ENCODE assay signal across 28 cellular contexts in the genomic region with DNA sequence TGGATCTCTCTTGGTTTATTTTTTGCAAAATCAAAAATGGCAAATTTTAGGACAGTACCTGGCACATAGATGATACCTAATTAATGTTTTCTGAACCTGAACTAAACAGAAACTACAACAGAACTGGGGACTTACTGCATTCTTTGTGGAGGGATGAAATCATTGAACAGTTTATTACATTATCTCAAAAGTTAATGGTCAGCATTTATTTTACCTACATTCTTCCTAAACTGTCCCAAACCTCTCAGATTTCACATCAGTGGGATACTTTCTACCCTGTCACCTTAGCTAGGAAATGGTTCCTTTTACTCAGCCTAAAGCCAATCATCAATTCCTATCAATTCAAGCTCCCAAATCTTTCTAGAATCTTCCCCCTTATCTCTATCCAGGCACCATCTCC. TPM values are rescaled to one million over a fixed set of nuclear protein-coding genes. Genes with fewer than 3 reads are reported as not detected.
DNase-seq lines count a peak whose midpoint lies in the region; ATAC-seq, FAIRE-seq and TF ChIP-seq lines count a peak whose summit lies in the region.
"Had no signal": no experiment of that assay in that cellular context is flagged by ENCODE, and none has a peak within 500 bp of the region (broad histone marks: within the 10 kb centered on the region; RNA-seq: fewer than 3 reads in every experiment).

No MANE protein-coding gene starts in this region.

- H3K4me2 ChIP-seq in HepG2 (ENCODE audit: low read depth, low read length), result no peak overlapping the region

- no peak for TF ChIP-seq RAD21 in HepG2 (CRISPR knock-in tag; IDR thresholded peaks at IDR 0.05)

- CTCF ChIA-PET in HepG2 (lab: Yijun Ruan, JAX; ENCODE audit: low intra/inter-chr PET ratio, low total read pairs), result no interaction called here

- no peak overlapping the region for H3K9ac ChIP-seq in HepG2 (ENCODE audit: insufficient read depth, low read depth, low read length)
- H3K9ac ChIP-seq: GM23248 had no signal

- no peak for DNase-seq in activated T-cell treated with anti-CD3 and anti-CD28 coated beads, Interleukin-2, amount 50 U/mL, for 72 hours
- no peak for DNase-seq in activated T-cell treated with anti-CD3 and anti-CD28 coated beads, Interleukin-2, amount 50 U/mL, for 1 hour
- DNase-seq in HepG2 (ENCODE audit: low spot score), result no peak
- DNase-seq in right lobe of liver, result no peak
- no peak for DNase-seq in activated naive CD8-positive, alpha-beta T cell treated with anti-CD3 and anti-CD28 coated beads for 36 hours
- DNase-seq in NCI-H2227 (lab: John Stamatoyannopoulos, UW; ENCODE audit: unreplicated experiment), result no peak
- DNase-seq: CD8-positive, alpha-beta memory T cell; DMS 273 treated with DMSO at 0.1 percent for 48 hours; DMS79; EL; GDM1; GM23248; H7; KBM-7; MG63; NCI-H1105 treated with DMSO at 0.1 percent for 48 hours; NCI-H146; NCI-H1930; NCI-H2107; NCI-H446; NCI-H524 treated with DMSO at 0.1 percent for 48 hours; NCI-H774; SIG-M5 had no signal

- peaks cover 5 to 34% of the 10 kb centered on the region in 2 donors for H3K36me3 Mint-ChIP-seq in activated T-cell treated with anti-CD3 and anti-CD28 coated beads, Interleukin-2, amount 50 U/mL, for 72 hours (ENCODE audit: insufficient read depth in 2 of 2)
- peaks cover 7% of the 10 kb centered on the region for H3K36me3 Mint-ChIP-seq in activated naive CD8-positive, alpha-beta T cell treated with anti-CD3 and anti-CD28 coated beads for 36 hours

- no peaks in the 10 kb centered on the region for H3K27me3 Mint-ChIP-seq in activated T-cell treated with anti-CD3 and anti-CD28 coated beads, Interleukin-2, amount 50 U/mL, for 72 hours (ENCODE audit: low read depth)
- H3K27me3 Mint-ChIP-seq in activated naive CD8-positive, alpha-beta T cell treated with anti-CD3 and anti-CD28 coated beads for 36 hours, result no peaks in the 10 kb centered on the region
- H3K27me3 Mint-ChIP-seq: B cell; CD8-positive, alpha-beta memory T cell had no signal

- H3K4me3 Mint-ChIP-seq in activated T-cell treated with anti-CD3 and anti-CD28 coated beads, Interleukin-2, amount 50 U/mL, for 72 hours, result no peak overlapping the region
- H3K4me3 Mint-ChIP-seq in activated naive CD8-positive, alpha-beta T cell treated with anti-CD3 and anti-CD28 coated beads for 36 hours, result no peak overlapping the region
- H3K4me3 Mint-ChIP-seq: B cell; CD8-positive, alpha-beta memory T cell had no signal

- TF ChIP-seq EP300 in HepG2 (IDR thresholded peaks at IDR 0.05; ENCODE audit: low read depth in 2 of 2, low read length in 2 of 2) (no peak), HepG2 (CRISPR knock-in tag; IDR thresholded peaks at IDR 0.05; ENCODE audit: borderline replicate concordance) (no peak)

- no peaks in the 10 kb centered on the region for H3K27me3 ChIP-seq in HepG2 (ENCODE audit: control insufficient read depth in 1 of 2, insufficient read depth in 2 of 2, low read length in 2 of 2)
- no peaks in the 10 kb centered on the region for H3K27me3 ChIP-seq in right lobe of liver
- H3K27me3 ChIP-seq: MG63 had no signal

- no peak for FAIRE-seq in HepG2 (lab: Jason Lieb, UNC)
- FAIRE-seq: GM12878, RCC 7860 had no signal

- H3K4me3 ChIP-seq in HepG2 (replicated peaks in 1 of 3; ENCODE audit: insufficient read depth in 1 of 3, low read depth in 2 of 3, low read length in 3 of 3) (no peak overlapping the region), right lobe of liver (no peak overlapping the region)
- H3K4me3 ChIP-seq: GM12878, GM23248, MG63 had no signal

- H3K4me1 ChIP-seq in HepG2 (ENCODE audit: insufficient read depth, low read length) (no peaks in the 10 kb centered on the region), right lobe of liver (peaks cover 0 to 3% (median 0%) of the 10 kb centered on the region in 4 donors)

- H3K36me3 ChIP-seq in HepG2 (replicated peaks in 1 of 2; ENCODE audit: control insufficient read depth in 1 of 2, insufficient read depth in 2 of 2, low read length in 2 of 2) (peaks cover 36 to 81% of the 10 kb centered on the region in 2 experiments), right lobe of liver (peaks cover 0 to 47% (median 0%) of the 10 kb centered on the region in 4 donors)

- no peak overlapping the region for H3K27ac ChIP-seq in HepG2 (ENCODE audit: extremely low read length, insufficient read depth, low read length)
- H3K27ac ChIP-seq in right lobe of liver, result no peak overlapping the region
- H3K27ac ChIP-seq: C4-2B, GM23248 had no signal

- in situ Hi-C loops in HepG2 (cut with HindIII; ENCODE audit: extremely low pct_ligation_motif_present, low pct_unique_long_range_greater_than_20kb), result no loop called here

- TF ChIP-seq CTCF in HepG2 (CRISPR knock-in tag; IDR thresholded peaks at IDR 0.05), result no peak
- no peak for TF ChIP-seq CTCF in right lobe of liver (IDR thresholded peaks at IDR 0.05)

- H3K9me3 Mint-ChIP-seq in activated T-cell treated with anti-CD3 and anti-CD28 coated beads, Interleukin-2, amount 50 U/mL, for 72 hours, result no peaks in the 10 kb centered on the region
- no peaks in the 10 kb centered on the region for H3K9me3 Mint-ChIP-seq in activated naive CD8-positive, alpha-beta T cell treated with anti-CD3 and anti-CD28 coated beads for 36 hours
- H3K9me3 Mint-ChIP-seq: CD8-positive, alpha-beta memory T cell had no signal

- H3K27ac Mint-ChIP-seq in activated T-cell treated with anti-CD3 and anti-CD28 coated beads, Interleukin-2, amount 50 U/mL, for 72 hours, result peak overlapping the region; percentile 29
- H3K27ac Mint-ChIP-seq in activated naive CD8-positive, alpha-beta T cell treated with anti-CD3 and anti-CD28 coated beads for 36 hours, result peak overlapping the region; percentile 9
- H3K27ac Mint-ChIP-seq: B cell had no signal

- no peak overlapping the region for H2AFZ ChIP-seq in HepG2 (ENCODE audit: low read length)
- H2AFZ ChIP-seq: GM23248 had no signal

- TF ChIP-seq POLR2A in HepG2 (IDR thresholded peaks at IDR 0.05; ENCODE audit: insufficient read depth in 1 of 2, low read depth in 2 of 2, low read length in 2 of 2) (no peak), right lobe of liver (IDR thresholded peaks at IDR 0.05) (no peak)

- no peaks in the 10 kb centered on the region for H3K79me2 ChIP-seq in HepG2 (ENCODE audit: insufficient read depth, low read length)

- no peak for ATAC-seq in activated T-cell treated with anti-CD3 and anti-CD28 coated beads, Interleukin-2, amount 50 U/mL, for 72 hours (replicated peaks in 1 of 2)
- ATAC-seq in HepG2 (no peak), right lobe of liver (no peak), HG03039 (IDR thresholded peaks at IDR 0.05; ENCODE audit: unreplicated experiment) (no peak)
- ATAC-seq: GM12878 had no signal

- intact Hi-C loops in HepG2 (cut with micrococcal nuclease; ENCODE audit: unreplicated experiment) (no loop called here), right lobe of liver (cut with DNase I) (no loop called here)

- H4K20me1 ChIP-seq in HepG2 (ENCODE audit: insufficient read depth, low read length), result no peaks in the 10 kb centered on the region

- no TSS peak for BruUV-seq in HepG2 (replicated peaks; lab: Mats Ljungman, UMichigan)

- H3K9me3 ChIP-seq in HepG2 (ENCODE audit: low read length) (no peaks in the 10 kb centered on the region), right lobe of liver (no peaks in the 10 kb centered on the region)
- H3K9me3 ChIP-seq: MG63 had no signal

- H3K4me1 Mint-ChIP-seq in activated T-cell treated with anti-CD3 and anti-CD28 coated beads, Interleukin-2, amount 50 U/mL, for 72 hours (ENCODE audit: low read depth), result peaks cover 17% of the 10 kb centered on the region
- H3K4me1 Mint-ChIP-seq in activated naive CD8-positive, alpha-beta T cell treated with anti-CD3 and anti-CD28 coated beads for 36 hours, result peaks cover 15% of the 10 kb centered on the region

- POLR2A ChIA-PET in HepG2 (lab: Yijun Ruan, JAX), result interaction anchor here (1.7 kb wide), 1 partner anchor 10 kb away, joined by 5 read pairs; a partner anchor contains a TSS

RNA-seq across cellular contexts. Expression of a gene that starts 10.3 kb away (rescaled TPM):
- 10 to 100 TPM; 40.0 to 44.9 TPM for total RNA-seq in activated T-cell treated with anti-CD3 and anti-CD28 coated beads, Interleukin-2, amount 50 U/mL, for 72 hours
- total RNA-seq in HepG2 (2016; rRNA removed; fragmentation: Illumina TruSeq; extraction: Trizol) (67.9 and 98.5 TPM in 2 replicates), right lobe of liver (10 to 100 TPM in 4 of 6 experiments, 1 to 10 TPM in 2; 9.5 to 23.7 (median 11.3) TPM)
- 23.3 and 24.5 TPM in 2 replicates for total RNA-seq in HepG2 (2016; cell fraction: cytosol; rRNA removed; fragmentation: Illumina TruSeq; extraction: Trizol; ENCODE audit: low read depth)
- 69.4 and 101 TPM in 2 replicates for total RNA-seq in HepG2 (2016; cell fraction: insoluble cytoplasmic fraction; rRNA removed; fragmentation: Illumina TruSeq; extraction: Trizol)
- total RNA-seq in HepG2 (2016; cell fraction: membrane; rRNA removed; fragmentation: Illumina TruSeq; extraction: Trizol), result 38.9 and 41.8 TPM in 2 replicates
- total RNA-seq in HepG2 (2016; cell fraction: nucleus; rRNA removed; fragmentation: Illumina TruSeq; extraction: Trizol), result 33.1 and 39.6 TPM in 2 replicates
- polyA plus RNA-seq in HepG2 (2011; rRNA removed), result 55.1 and 75.2 TPM in 2 replicates
- 54.9 and 60.1 TPM in 2 replicates for polyA plus RNA-seq in HepG2 (2011; cell fraction: cytosol; rRNA removed)
- 40.7 and 44.2 TPM in 2 replicates for polyA plus RNA-seq in HepG2 (2011; cell fraction: nucleus; rRNA removed)
- 21.5 and 30.3 TPM in 2 replicates for polyA plus RNA-seq in HepG2 (2012)
- polyA plus RNA-seq in HepG2 (2016; cell fraction: cytosol; fragmentation: Illumina TruSeq; extraction: Trizol; ENCODE audit: low read depth), result 8.6 and 9.7 TPM in 2 replicates
- polyA plus RNA-seq in HepG2 (2016; cell fraction: insoluble cytoplasmic fraction; fragmentation: Illumina TruSeq; extraction: Trizol; ENCODE audit: low read depth), result 84.9 and 85.4 TPM in 2 replicates
- polyA plus RNA-seq in HepG2 (2016; cell fraction: membrane; fragmentation: Illumina TruSeq; extraction: Trizol; ENCODE audit: low read depth), result 16.6 and 16.7 TPM in 2 replicates
- 50.4 and 53.5 TPM in 2 replicates for polyA plus RNA-seq in HepG2 (2016; cell fraction: nucleus; fragmentation: Illumina TruSeq; extraction: Trizol; ENCODE audit: insufficient read depth, low read depth)
- 57.1 and 72.0 TPM in 2 replicates for polyA minus RNA-seq in HepG2 (2011; rRNA and poly(A)+ RNA removed; ENCODE audit: low replicate concordance)
- 24.0 and 28.5 TPM in 2 replicates for polyA minus RNA-seq in HepG2 (2011; cell fraction: cytosol; rRNA and poly(A)+ RNA removed)
- polyA minus RNA-seq in HepG2 (2011; cell fraction: nucleus; rRNA and poly(A)+ RNA removed), result 33.3 and 35.7 TPM in 2 replicates
- 10 to 100 TPM; 30.2 to 33.9 TPM for total RNA-seq in activated naive CD8-positive, alpha-beta T cell treated with anti-CD3 and anti-CD28 coated beads for 36 hours

RNA-seq across cellular contexts. Expression of a gene that starts 10.6 kb away (rescaled TPM):
- total RNA-seq in activated T-cell treated with anti-CD3 and anti-CD28 coated beads, Interleukin-2, amount 50 U/mL, for 72 hours, result 10 to 100 TPM; 72.5 to 84.6 TPM
- total RNA-seq in HepG2 (2016; rRNA removed; fragmentation: Illumina TruSeq; extraction: Trizol) (98.7 and 126 TPM in 2 replicates), right lobe of liver (10 to 100 TPM; 10.4 to 21.3 (median 16.2) TPM)
- total RNA-seq in HepG2 (2016; cell fraction: cytosol; rRNA removed; fragmentation: Illumina TruSeq; extraction: Trizol; ENCODE audit: low read depth), result 48.4 and 52.9 TPM in 2 replicates
- total RNA-seq in HepG2 (2016; cell fraction: insoluble cytoplasmic fraction; rRNA removed; fragmentation: Illumina TruSeq; extraction: Trizol), result 84.1 and 125 TPM in 2 replicates
- total RNA-seq in HepG2 (2016; cell fraction: membrane; rRNA removed; fragmentation: Illumina TruSeq; extraction: Trizol), result 78.2 and 94.7 TPM in 2 replicates
- total RNA-seq in HepG2 (2016; cell fraction: nucleus; rRNA removed; fragmentation: Illumina TruSeq; extraction: Trizol), result 47.6 and 50.4 TPM in 2 replicates
- 81.8 and 107 TPM in 2 replicates for polyA plus RNA-seq in HepG2 (2011; rRNA removed)
- 53.4 and 68.3 TPM in 2 replicates for polyA plus RNA-seq in HepG2 (2011; cell fraction: cytosol; rRNA removed)
- polyA plus RNA-seq in HepG2 (2011; cell fraction: nucleus; rRNA removed), result 46.2 and 54.3 TPM in 2 replicates
- 102 and 132 TPM in 2 replicates for polyA plus RNA-seq in HepG2 (2012)
- 46.7 and 53.3 TPM in 2 replicates for polyA plus RNA-seq in HepG2 (2016; cell fraction: cytosol; fragmentation: Illumina TruSeq; extraction: Trizol; ENCODE audit: low read depth)
- polyA plus RNA-seq in HepG2 (2016; cell fraction: insoluble cytoplasmic fraction; fragmentation: Illumina TruSeq; extraction: Trizol; ENCODE audit: low read depth), result 143 and 147 TPM in 2 replicates
- 79.9 and 84.5 TPM in 2 replicates for polyA plus RNA-seq in HepG2 (2016; cell fraction: membrane; fragmentation: Illumina TruSeq; extraction: Trizol; ENCODE audit: low read depth)
- polyA plus RNA-seq in HepG2 (2016; cell fraction: nucleus; fragmentation: Illumina TruSeq; extraction: Trizol; ENCODE audit: insufficient read depth, low read depth), result 90.6 and 109 TPM in 2 replicates
- polyA minus RNA-seq in HepG2 (2011; rRNA and poly(A)+ RNA removed; ENCODE audit: low replicate concordance), result 13.9 and 16.0 TPM in 2 replicates
- 25.3 and 29.8 TPM in 2 replicates for polyA minus RNA-seq in HepG2 (2011; cell fraction: cytosol; rRNA and poly(A)+ RNA removed)
- polyA minus RNA-seq in HepG2 (2011; cell fraction: nucleus; rRNA and poly(A)+ RNA removed), result 35.9 and 56.9 TPM in 2 replicates
- total RNA-seq in activated naive CD8-positive, alpha-beta T cell treated with anti-CD3 and anti-CD28 coated beads for 36 hours, result 10 to 100 TPM; 34.0 to 41.1 TPM

RNA-seq across cellular contexts. Expression of a gene that starts 35.0 kb away (rescaled TPM):
- 100 to 1,000 TPM; 161 to 178 TPM for total RNA-seq in activated T-cell treated with anti-CD3 and anti-CD28 coated beads, Interleukin-2, amount 50 U/mL, for 72 hours
- 35.2 and 66.6 TPM in 2 replicates for total RNA-seq in HepG2 (2016; rRNA removed; fragmentation: Illumina TruSeq; extraction: Trizol)
- total RNA-seq in HepG2 (2016; cell fraction: cytosol; rRNA removed; fragmentation: Illumina TruSeq; extraction: Trizol; ENCODE audit: low read depth), result 24.5 and 24.8 TPM in 2 replicates
- 38.2 and 62.5 TPM in 2 replicates for total RNA-seq in HepG2 (2016; cell fraction: insoluble cytoplasmic fraction; rRNA removed; fragmentation: Illumina TruSeq; extraction: Trizol)
- 27.1 and 28.3 TPM in 2 replicates for total RNA-seq in HepG2 (2016; cell fraction: membrane; rRNA removed; fragmentation: Illumina TruSeq; extraction: Trizol)
- 117 and 137 TPM in 2 replicates for total RNA-seq in HepG2 (2016; cell fraction: nucleus; rRNA removed; fragmentation: Illumina TruSeq; extraction: Trizol)
- polyA plus RNA-seq in HepG2 (2011; rRNA removed), result 82.4 and 101 TPM in 2 replicates
- polyA plus RNA-seq in HepG2 (2011; cell fraction: cytosol; rRNA removed), result 18.7 and 25.0 TPM in 2 replicates
- polyA plus RNA-seq in HepG2 (2011; cell fraction: nucleus; rRNA removed), result 155 and 182 TPM in 2 replicates
- 136 and 141 TPM in 2 replicates for polyA plus RNA-seq in HepG2 (2012)
- 8.7 and 11.4 TPM in 2 replicates for polyA plus RNA-seq in HepG2 (2016; cell fraction: cytosol; fragmentation: Illumina TruSeq; extraction: Trizol; ENCODE audit: low read depth)
- 24.0 and 27.5 TPM in 2 replicates for polyA plus RNA-seq in HepG2 (2016; cell fraction: insoluble cytoplasmic fraction; fragmentation: Illumina TruSeq; extraction: Trizol; ENCODE audit: low read depth)
- 9.9 and 12.7 TPM in 2 replicates for polyA plus RNA-seq in HepG2 (2016; cell fraction: membrane; fragmentation: Illumina TruSeq; extraction: Trizol; ENCODE audit: low read depth)
- polyA plus RNA-seq in HepG2 (2016; cell fraction: nucleus; fragmentation: Illumina TruSeq; extraction: Trizol; ENCODE audit: insufficient read depth, low read depth), result 168 and 170 TPM in 2 replicates
- polyA minus RNA-seq in HepG2 (2011; rRNA and poly(A)+ RNA removed; ENCODE audit: low replicate concordance), result 12.6 and 13.7 TPM in 2 replicates
- 20.6 and 23.8 TPM in 2 replicates for polyA minus RNA-seq in HepG2 (2011; cell fraction: cytosol; rRNA and poly(A)+ RNA removed)
- 238 and 270 TPM in 2 replicates for polyA minus RNA-seq in HepG2 (2011; cell fraction: nucleus; rRNA and poly(A)+ RNA removed)
- total RNA-seq in right lobe of liver, result 10 to 100 TPM; 29.9 to 81.5 (median 36.7) TPM
- 10 to 100 TPM; 64.5 to 70.2 TPM for total RNA-seq in activated naive CD8-positive, alpha-beta T cell treated with anti-CD3 and anti-CD28 coated beads for 36 hours
